ENCODE assay signal across 8 cellular contexts in genomic region chr7:55570939-55571338, GRCh38. TPM values are rescaled to one million over a fixed set of nuclear protein-coding genes. Genes with fewer than 3 reads are reported as not detected.
DNase-seq lines count a peak whose midpoint lies in the region; ATAC-seq and TF ChIP-seq lines count a peak whose summit lies in the region.

No MANE protein-coding gene starts in this region.

- H3K4me1 ChIP-seq in CD8-positive, alpha-beta memory T cell (ENCODE audit: insufficient read depth, low read length): peaks cover 66% of the 10 kb centered on the region
- H3K4me1 ChIP-seq in Loucy (ENCODE audit: insufficient read depth, low read length, poor library complexity, severe bottlenecking) (peaks cover 65% of the 10 kb centered on the region), mucosa of rectum (ENCODE audit: control insufficient read depth in 2 of 2, insufficient read depth in 2 of 2, low read length in 2 of 2) (peaks cover 27 to 28% of the 10 kb centered on the region in 2 donors)

- H3K27ac Mint-ChIP-seq in CD8-positive, alpha-beta memory T cell: peak overlapping the region; percentile 89 to 98 (median 95)
- peak overlapping the region; percentile 86 for H3K27ac Mint-ChIP-seq in central memory CD8-positive, alpha-beta T cell (ENCODE audit: low read depth)

- H3K36me3 Mint-ChIP-seq in CD8-positive, alpha-beta memory T cell: peaks cover 0 to 16% (median 2%) of the 10 kb centered on the region in 3 donors
- H3K36me3 Mint-ChIP-seq in central memory CD8-positive, alpha-beta T cell (ENCODE audit: insufficient read depth): peaks cover 27% of the 10 kb centered on the region

- CTCF ChIA-PET in CD8-positive, alpha-beta memory T cell (lab: Charles Lee): no interaction called here

- peak overlapping the region; percentile 83 for H3K4me2 ChIP-seq in Loucy (ENCODE audit: low read depth, low read length, poor library complexity, severe bottlenecking)

- no peak for ATAC-seq in central memory CD8-positive, alpha-beta T cell (replicated peaks; ENCODE audit: extremely low read depth, poor library complexity, severe bottlenecking)
- ATAC-seq in GM19324 (IDR thresholded peaks at IDR 0.05; ENCODE audit: low FRiP score, unreplicated experiment) (no peak), HG02642 (IDR thresholded peaks at IDR 0.05; ENCODE audit: poor library complexity, unreplicated experiment) (no peak), GM18873 (IDR thresholded peaks at IDR 0.05; ENCODE audit: low FRiP score, unreplicated experiment) (no peak)

- H3K9me2 ChIP-seq in Loucy (replicated peaks; ENCODE audit: low read depth, low read length): no peaks in the 10 kb centered on the region

- no peak for DNase-seq in CD8-positive, alpha-beta memory T cell
- no peak for DNase-seq in central memory CD8-positive, alpha-beta T cell (ENCODE audit: low spot score in 2 of 2)
- no peak for DNase-seq in medulla oblongata (ENCODE audit: extremely low spot score)

- peaks cover 65 to 74% (median 73%) of the 10 kb centered on the region in 3 donors for H3K4me1 Mint-ChIP-seq in CD8-positive, alpha-beta memory T cell
- peaks cover 69% of the 10 kb centered on the region for H3K4me1 Mint-ChIP-seq in central memory CD8-positive, alpha-beta T cell

- H3K79me2 ChIP-seq in Loucy (ENCODE audit: insufficient read depth, low read length): peaks cover 71% of the 10 kb centered on the region

- H3K27ac ChIP-seq in CD8-positive, alpha-beta memory T cell (ENCODE audit: low read depth, low read length): peak overlapping the region; percentile 63
- peak overlapping the region; percentile 80 to 86 for H3K27ac ChIP-seq in mucosa of rectum (ENCODE audit: low read depth in 2 of 2, low read length in 2 of 2)

- peaks cover 46% of the 10 kb centered on the region for H4K20me1 ChIP-seq in Loucy (ENCODE audit: insufficient read depth, low read length, poor library complexity, severe bottlenecking)

- peak overlapping the region; percentile 76 for H3K4me3 ChIP-seq in CD8-positive, alpha-beta memory T cell (ENCODE audit: low read length)
- H3K4me3 ChIP-seq in Loucy (ENCODE audit: low read length, poor library complexity, severe bottlenecking) (peak overlapping the region; percentile 75), mucosa of rectum (ENCODE audit: low read length in 2 of 2) (peak overlapping the region; percentile 79 to 85)

- H3K4me3 Mint-ChIP-seq in CD8-positive, alpha-beta memory T cell: peak overlapping the region; percentile 85 to 98 (median 96)
- H3K4me3 Mint-ChIP-seq in central memory CD8-positive, alpha-beta T cell: peak overlapping the region; percentile 87

- H3K9me3 Mint-ChIP-seq in CD8-positive, alpha-beta memory T cell: no peaks in the 10 kb centered on the region
- no peaks in the 10 kb centered on the region for H3K9me3 Mint-ChIP-seq in central memory CD8-positive, alpha-beta T cell

- no peak for TF ChIP-seq CTCF in Loucy (conservative IDR thresholded peaks at IDR 0.05; ENCODE audit: low read length)

- H3K27me3 ChIP-seq in CD8-positive, alpha-beta memory T cell (ENCODE audit: insufficient read depth, low read length, poor library complexity, severe bottlenecking): no peaks in the 10 kb centered on the region
- no peaks in the 10 kb centered on the region for H3K27me3 ChIP-seq in Loucy (ENCODE audit: insufficient read depth, low read length, poor library complexity, severe bottlenecking)
- H3K27me3 ChIP-seq in mucosa of rectum (ENCODE audit: control insufficient read depth in 2 of 2, insufficient read depth in 2 of 2, low read length in 2 of 2): no peaks in the 10 kb centered on the region

- H3K9ac ChIP-seq in Loucy (ENCODE audit: low read depth, low read length, poor library complexity, severe bottlenecking) (peak overlapping the region; percentile 88), mucosa of rectum (ENCODE audit: low read depth in 1 of 2, low read length in 2 of 2) (peak overlapping the region; percentile 79 to 82)

- no peaks in the 10 kb centered on the region for H3K9me3 ChIP-seq in CD8-positive, alpha-beta memory T cell (ENCODE audit: low read length)
- H3K9me3 ChIP-seq in Loucy (ENCODE audit: insufficient read depth, low read depth, low read length): no peaks in the 10 kb centered on the region
- H3K9me3 ChIP-seq in mucosa of rectum (ENCODE audit: control insufficient read depth in 2 of 2, low read length in 2 of 2): no peaks in the 10 kb centered on the region

- H3K27me3 Mint-ChIP-seq in CD8-positive, alpha-beta memory T cell: peaks cover 0 to 1% of the 10 kb centered on the region in 2 donors
- H3K27me3 Mint-ChIP-seq in central memory CD8-positive, alpha-beta T cell: no peaks in the 10 kb centered on the region

- POLR2A ChIA-PET in CD8-positive, alpha-beta memory T cell (lab: Charles Lee): no interaction called here

- H2AFZ ChIP-seq in Loucy (ENCODE audit: low read length): no peak overlapping the region

- H3K36me3 ChIP-seq in CD8-positive, alpha-beta memory T cell (ENCODE audit: insufficient read depth, low read length): no peaks in the 10 kb centered on the region
- no peaks in the 10 kb centered on the region for H3K36me3 ChIP-seq in Loucy (ENCODE audit: insufficient read depth, low read length)
- no peaks in the 10 kb centered on the region for H3K36me3 ChIP-seq in mucosa of rectum (ENCODE audit: control insufficient read depth in 2 of 2, insufficient read depth in 2 of 2, low read length in 2 of 2)

- H3F3A ChIP-seq in Loucy (ENCODE audit: low read depth): peaks cover 3% of the 10 kb centered on the region; the same call in 1 of the 2 replicates

RNA-seq across cellular contexts. Expression of gene VOPP1, which starts 1.4 kb away (rescaled TPM):
- 10 to 100 TPM; 65.6 to 67.3 TPM for total RNA-seq in CD8-positive, alpha-beta memory T cell
- 34.8 TPM for polyA plus RNA-seq in CD8-positive, alpha-beta memory T cell
